ENCODE assay signal across 13 cellular contexts in genomic region chr9:20732118-20732517, GRCh38. TPM values are rescaled to one million over a fixed set of nuclear protein-coding genes. Genes with fewer than 3 reads are reported as not detected.
DNase-seq lines count a peak whose midpoint lies in the region; ATAC-seq and TF ChIP-seq lines count a peak whose summit lies in the region.
"Had no signal": no experiment of that assay in that cellular context is flagged by ENCODE, and none has a peak within 500 bp of the region (broad histone marks: within the 10 kb centered on the region; RNA-seq: fewer than 3 reads in every experiment).

No MANE protein-coding gene starts in this region.

- H3K27ac ChIP-seq in SJSA1 (peak overlapping the region; percentile 80), foreskin keratinocyte (peak overlapping the region; percentile 90)

- H3K4me1 ChIP-seq in SJSA1 (replicated peaks) (peaks cover 8% of the 10 kb centered on the region; the same call in 1 of the 2 replicates), foreskin keratinocyte (peaks cover 27% of the 10 kb centered on the region)

- H3K9me3 Mint-ChIP-seq in HFFc6: no peaks in the 10 kb centered on the region
- no peaks in the 10 kb centered on the region for H3K9me3 Mint-ChIP-seq in activated CD8-positive, alpha-beta T cell treated with anti-CD3 and anti-CD28 coated beads, Interleukin-2, amount 10 ng/mL, durations not matched to agents 7 days and 5 days (ENCODE audit: insufficient read depth)
- H3K9me3 Mint-ChIP-seq: activated naive CD8-positive, alpha-beta T cell treated with anti-CD3 and anti-CD28 coated beads, Interleukin-2, amount 10 ng/mL, durations not matched to agents 7 days and 5 days had no signal

- POLR2A ChIA-PET in activated CD8-positive, alpha-beta T cell treated with anti-CD3 and anti-CD28 coated beads, Interleukin-2, amount 10 ng/mL, durations not matched to agents 7 days and 5 days (lab: Charles Lee): no interaction called here

- peaks cover 19% of the 10 kb centered on the region for H3K36me3 Mint-ChIP-seq in HFFc6 (ENCODE audit: low read depth)
- H3K36me3 Mint-ChIP-seq in activated CD8-positive, alpha-beta T cell treated with anti-CD3 and anti-CD28 coated beads, Interleukin-2, amount 10 ng/mL, durations not matched to agents 7 days and 5 days (ENCODE audit: low read depth): peaks cover 22% of the 10 kb centered on the region

- H3K36me3 ChIP-seq in SJSA1: no peaks in the 10 kb centered on the region

- H3K27me3 Mint-ChIP-seq in HFFc6 (ENCODE audit: insufficient read depth): no peaks in the 10 kb centered on the region
- H3K27me3 Mint-ChIP-seq in activated CD8-positive, alpha-beta T cell treated with anti-CD3 and anti-CD28 coated beads, Interleukin-2, amount 10 ng/mL, durations not matched to agents 7 days and 5 days (ENCODE audit: low read depth): no peaks in the 10 kb centered on the region
- H3K27me3 Mint-ChIP-seq: activated naive CD8-positive, alpha-beta T cell treated with anti-CD3 and anti-CD28 coated beads, Interleukin-2, amount 10 ng/mL, durations not matched to agents 7 days and 5 days had no signal

- no peak overlapping the region for H3K4me3 Mint-ChIP-seq in HFFc6
- no peak overlapping the region for H3K4me3 Mint-ChIP-seq in activated CD8-positive, alpha-beta T cell treated with anti-CD3 and anti-CD28 coated beads, Interleukin-2, amount 10 ng/mL, durations not matched to agents 7 days and 5 days
- H3K4me3 Mint-ChIP-seq: activated naive CD8-positive, alpha-beta T cell treated with anti-CD3 and anti-CD28 coated beads, Interleukin-2, amount 10 ng/mL, durations not matched to agents 7 days and 5 days had no signal

- peaks cover 31% of the 10 kb centered on the region for H3K4me1 Mint-ChIP-seq in HFFc6 (ENCODE audit: low read depth)
- peaks cover 10% of the 10 kb centered on the region for H3K4me1 Mint-ChIP-seq in activated CD8-positive, alpha-beta T cell treated with anti-CD3 and anti-CD28 coated beads, Interleukin-2, amount 10 ng/mL, durations not matched to agents 7 days and 5 days (ENCODE audit: low read depth)

- DNase-seq in A172 (ENCODE audit: low spot score) (peak; percentile 88), HFFc6 (peak; percentile 83), SJSA1 (ENCODE audit: low read depth in 1 of 2, low spot score in 2 of 2) (peak; percentile 17 to 34), foreskin keratinocyte (peak; percentile 97 to 98), UCSD-AML1 (lab: John Stamatoyannopoulos, UW; ENCODE audit: unreplicated experiment) (no peak)
- DNase-seq in activated CD8-positive, alpha-beta T cell treated with anti-CD3 and anti-CD28 coated beads, Interleukin-2, amount 10 ng/mL, durations not matched to agents 7 days and 5 days: no peak
- DNase-seq in effector CD8-positive, alpha-beta T cell (lab: John Stamatoyannopoulos, UW): no peak
- DNase-seq: activated naive CD8-positive, alpha-beta T cell treated with anti-CD3 and anti-CD28 coated beads, Interleukin-2, amount 10 ng/mL, durations not matched to agents 7 days and 5 days; activated T-cell treated with anti-CD3 and anti-CD28 coated beads for 4 hours; cortex of kidney; NCI-H1092 treated with DMSO at 0.1 percent for 48 hours; nucleus accumbens had no signal

- peak overlapping the region; percentile 68 for H3K27ac Mint-ChIP-seq in HFFc6
- no peak overlapping the region for H3K27ac Mint-ChIP-seq in activated CD8-positive, alpha-beta T cell treated with anti-CD3 and anti-CD28 coated beads, Interleukin-2, amount 10 ng/mL, durations not matched to agents 7 days and 5 days
- H3K27ac Mint-ChIP-seq: activated naive CD8-positive, alpha-beta T cell treated with anti-CD3 and anti-CD28 coated beads, Interleukin-2, amount 10 ng/mL, durations not matched to agents 7 days and 5 days had no signal

- H3K27me3 ChIP-seq in SJSA1 (replicated peaks) (no peaks in the 10 kb centered on the region), foreskin keratinocyte (no peaks in the 10 kb centered on the region)

- no peak for TF ChIP-seq CTCF in HFFc6 (IDR thresholded peaks at IDR 0.05)
- TF ChIP-seq CTCF in foreskin keratinocyte (conservative IDR thresholded peaks at IDR 0.05): no peak

- H3K4me3 ChIP-seq in SJSA1: no peak overlapping the region

- H3K9me3 ChIP-seq in SJSA1 (replicated peaks): no peaks in the 10 kb centered on the region

- ATAC-seq in foreskin keratinocyte (peak; percentile 95), GM21423 (IDR thresholded peaks at IDR 0.05; ENCODE audit: unreplicated experiment) (no peak)
- ATAC-seq in activated CD8-positive, alpha-beta T cell treated with anti-CD3 and anti-CD28 coated beads, Interleukin-2, amount 10 ng/mL, durations not matched to agents 7 days and 5 days: no peak

- CTCF ChIA-PET in activated CD8-positive, alpha-beta T cell treated with anti-CD3 and anti-CD28 coated beads, Interleukin-2, amount 10 ng/mL, durations not matched to agents 7 days and 5 days (lab: Charles Lee): no interaction called here

RNA-seq across cellular contexts. Expression of gene FOCAD, which starts 48.1 kb away (rescaled TPM):
- 32.1 and 32.6 TPM in 2 replicates for total RNA-seq in A172 (2014; rRNA removed; shearing (Covaris generic))
- total RNA-seq in HFFc6 (2021; fragmentation: NEBNext Ultra II Directional; extraction: Animal tissue kit (Norgen Biotek cat#: 25700)): 10 to 100 TPM; 31.8 to 46.7 (median 39.2) TPM
- 13.0 and 25.0 TPM in 2 replicates for total RNA-seq in SJSA1 (2014; rRNA removed; shearing (Covaris generic))
- 27.5 and 29.3 TPM in 2 replicates for total RNA-seq in foreskin keratinocyte
- polyA plus RNA-seq in foreskin keratinocyte: 9.1 and 9.9 TPM in 2 replicates
- 10 to 100 TPM; 31.5 to 32.8 TPM for total RNA-seq in activated CD8-positive, alpha-beta T cell treated with anti-CD3 and anti-CD28 coated beads, Interleukin-2, amount 10 ng/mL, durations not matched to agents 7 days and 5 days

Comparison
In these comparisons a context has a peak if more than half of its experiments do, and no peak if none do; other contexts are left out.
1. DNase-seq: peak in A172 (single experiment), HFFc6 (single experiment), SJSA1 (2 of 2) and foreskin keratinocyte (2 of 2); none in UCSD-AML1 (single experiment), activated CD8-positive, alpha-beta T cell treated with anti-CD3 and anti-CD28 coated beads, Interleukin-2, amount 10 ng/mL, durations not matched to agents 7 days and 5 days (single experiment) and effector CD8-positive, alpha-beta T cell (single experiment).